Comparison of ENCODE assay signal across 9 cellular contexts in genomic region chr6:146913842-146914562, GRCh38.
DNase-seq lines count a peak whose midpoint lies in the region; ATAC-seq and TF ChIP-seq lines count a peak whose summit lies in the region.
"Had no signal": no experiment of that assay in that cellular context is flagged by ENCODE, and none has a peak within 500 bp of the region (broad histone marks: within the 10 kb centered on the region; RNA-seq: fewer than 3 reads in every experiment).

No MANE protein-coding gene starts in this region.

- H2AK5ac ChIP-seq in trophoblast cell (ENCODE audit: low read length): peak overlapping the region; percentile 28

- H3K4me1 ChIP-seq in Loucy (ENCODE audit: insufficient read depth, low read length, poor library complexity, severe bottlenecking) (peaks cover 32% of the 10 kb centered on the region), heart right ventricle (peaks cover 0 to 42% (median 15%) of the 10 kb centered on the region in 9 donors), trophoblast cell (ENCODE audit: control insufficient read depth in 1 of 2, insufficient read depth in 2 of 2, low read length in 2 of 2) (peaks cover 13 to 17% of the 10 kb centered on the region in 2 experiments)

- peak overlapping the region; percentile 24 for H3K4ac ChIP-seq in trophoblast cell (ENCODE audit: low read depth, low read length)

- H3K9ac ChIP-seq in Loucy (ENCODE audit: low read depth, low read length, poor library complexity, severe bottlenecking) (no peak overlapping the region), trophoblast cell (ENCODE audit: low read length) (no peak overlapping the region)

- H3K27ac ChIP-seq in heart right ventricle (peak overlapping the region; percentile 34 to 82 (median 58)), trophoblast cell (ENCODE audit: low read depth, low read length) (peak overlapping the region; percentile 99)

- H2AFZ ChIP-seq in Loucy (ENCODE audit: low read length) (peak overlapping the region; percentile 33; the same call in 1 of the 2 replicates), trophoblast cell (ENCODE audit: insufficient read depth, low read length, poor library complexity) (no peak overlapping the region)

- ATAC-seq in heart right ventricle (peak; percentile 86 to 96 (median 92)), GM21526 (IDR thresholded peaks at IDR 0.05; ENCODE audit: low FRiP score, unreplicated experiment) (no peak)

- H4K12ac ChIP-seq in trophoblast cell (ENCODE audit: low read depth, low read length): peak overlapping the region; percentile 39

- peak overlapping the region; percentile 88 for H3K14ac ChIP-seq in trophoblast cell (ENCODE audit: low read length)

- no peak for TF ChIP-seq CTCF in Loucy (conservative IDR thresholded peaks at IDR 0.05; ENCODE audit: low read length)
- TF ChIP-seq CTCF in heart right ventricle (IDR thresholded peaks at IDR 0.05): no peak

- H3K9me3 ChIP-seq in Loucy (ENCODE audit: insufficient read depth, low read depth, low read length): no peaks in the 10 kb centered on the region
- no peaks in the 10 kb centered on the region for H3K9me3 ChIP-seq in heart right ventricle
- H3K9me3 ChIP-seq in trophoblast cell (ENCODE audit: insufficient read depth, low read depth, low read length): no peaks in the 10 kb centered on the region

- peak overlapping the region; percentile 35 for H3K4me2 ChIP-seq in Loucy (ENCODE audit: low read depth, low read length, poor library complexity, severe bottlenecking)
- peak overlapping the region; percentile 52 for H3K4me2 ChIP-seq in trophoblast cell (ENCODE audit: low read length)

- no peak overlapping the region for H3K23ac ChIP-seq in trophoblast cell (ENCODE audit: low read length)

- WGBS in heart right ventricle, 2 donors: 27 to 33% methylated on average over 15 of the region's 15 CpGs
- no CpG with 5 or more reads among the region's 15 CpGs for WGBS in trophoblast cell (ENCODE audit: extremely low coverage, insufficient coverage, insufficient read length)

- H3K79me2 ChIP-seq in Loucy (ENCODE audit: insufficient read depth, low read length) (no peaks in the 10 kb centered on the region), trophoblast cell (ENCODE audit: control insufficient read depth, insufficient read depth, low read length, poor library complexity) (peaks cover 2% of the 10 kb centered on the region)

- peak overlapping the region; percentile 99 for H2BK12ac ChIP-seq in trophoblast cell (ENCODE audit: low read length)

- peaks cover 22% of the 10 kb centered on the region for H3K79me1 ChIP-seq in trophoblast cell (ENCODE audit: low read length)

- peak overlapping the region; percentile 99 for H2BK5ac ChIP-seq in trophoblast cell (ENCODE audit: low read depth, low read length, poor library complexity)

- H3K27me3 ChIP-seq in Loucy (ENCODE audit: insufficient read depth, low read length, poor library complexity, severe bottlenecking): no peaks in the 10 kb centered on the region
- no peaks in the 10 kb centered on the region for H3K27me3 ChIP-seq in heart right ventricle
- no peaks in the 10 kb centered on the region for H3K27me3 ChIP-seq in trophoblast cell (ENCODE audit: insufficient read depth, low read length)

- intact Hi-C loops in heart right ventricle (cut with DNase I): loop anchor here in 2 of 10 donors (10.0 kb wide), 1 partner anchor 291 kb away; the partner anchor contains the start of gene STXBP5 (in 2 of the 2)

- no peaks in the 10 kb centered on the region for H3K9me2 ChIP-seq in Loucy (replicated peaks; ENCODE audit: low read depth, low read length)

- peak overlapping the region; percentile 58 for H3K18ac ChIP-seq in trophoblast cell (ENCODE audit: low read length)

- H3K36me3 ChIP-seq in Loucy (ENCODE audit: insufficient read depth, low read length) (no peaks in the 10 kb centered on the region), heart right ventricle (no peaks in the 10 kb centered on the region), trophoblast cell (ENCODE audit: control insufficient read depth in 1 of 2, insufficient read depth in 2 of 2, low read length in 2 of 2) (no peaks in the 10 kb centered on the region)

- H3F3A ChIP-seq in Loucy (ENCODE audit: low read depth): no peaks in the 10 kb centered on the region

- H4K20me1 ChIP-seq in Loucy (ENCODE audit: insufficient read depth, low read length, poor library complexity, severe bottlenecking): no peaks in the 10 kb centered on the region

- peak overlapping the region; percentile 98 for H2BK120ac ChIP-seq in trophoblast cell (ENCODE audit: insufficient read depth, low read length, poor library complexity)

- peak overlapping the region; percentile 97 for H4K91ac ChIP-seq in trophoblast cell (ENCODE audit: low read depth, low read length)

- H4K8ac ChIP-seq in trophoblast cell (ENCODE audit: low read depth, low read length): peak overlapping the region; percentile 75

- H3K4me3 ChIP-seq in Loucy (ENCODE audit: low read length, poor library complexity, severe bottlenecking): no peak overlapping the region
- peak overlapping the region in 7 of 10 donors; percentile 14 to 33 (median 29) for H3K4me3 ChIP-seq in heart right ventricle
- no peak overlapping the region for H3K4me3 ChIP-seq in trophoblast cell (ENCODE audit: low read depth, low read length)

- DNase-seq in CD1c-positive myeloid dendritic cell (ENCODE audit: extremely low spot score) (peak; percentile 58), amniotic stem cell (lab: John Stamatoyannopoulos, UW) (peak; percentile 88), heart right ventricle (peak; percentile 39 to 51), trophoblast cell (peak; percentile 94 to 98), NCI-H510A treated with DMSO at 0.1 percent for 48 hours (lab: John Stamatoyannopoulos, UW) (no peak)
- DNase-seq in activated CD4-positive, CD25-positive, alpha-beta regulatory T cell treated with anti-CD3 and anti-CD28 coated beads, Interleukin-2, amount 50 U/mL, for 72 hours: no peak
- DNase-seq: natural killer cell had no signal

Comparison
In these comparisons a context has a peak if more than half of its experiments do, and no peak if none do; other contexts are left out.
1. DNase-seq: peak in CD1c-positive myeloid dendritic cell (single experiment), amniotic stem cell (single experiment), heart right ventricle (2 of 2) and trophoblast cell (2 of 2); none in NCI-H510A treated with DMSO at 0.1 percent for 48 hours (single experiment) and activated CD4-positive, CD25-positive, alpha-beta regulatory T cell treated with anti-CD3 and anti-CD28 coated beads, Interleukin-2, amount 50 U/mL, for 72 hours (single experiment).
2. H3K4me3 ChIP-seq: peak in heart right ventricle (7 of 10); none in Loucy (single experiment) and trophoblast cell (single experiment).